ENCODE assay signal across 8 cellular contexts in genomic region chr18:74040459-74041332, GRCh38.
DNase-seq lines count a peak whose midpoint lies in the region; ATAC-seq and TF ChIP-seq lines count a peak whose summit lies in the region.

No MANE protein-coding gene starts in this region.

- H3K27ac ChIP-seq in tibial artery, result no peak overlapping the region

- no peaks in the 10 kb centered on the region for H3K36me3 ChIP-seq in tibial artery

- no peaks in the 10 kb centered on the region for H3K4me1 ChIP-seq in tibial artery

- H3K36me3 Mint-ChIP-seq in activated CD8-positive, alpha-beta memory T cell treated with anti-CD3 and anti-CD28 coated beads, Interleukin-2, amount 10 ng/mL, durations not matched to agents 7 days and 5 days, result no peaks in the 10 kb centered on the region

- peaks cover 4% of the 10 kb centered on the region for H3K27me3 Mint-ChIP-seq in activated CD8-positive, alpha-beta memory T cell treated with anti-CD3 and anti-CD28 coated beads, Interleukin-2, amount 10 ng/mL, durations not matched to agents 7 days and 5 days

- H3K4me1 Mint-ChIP-seq in activated CD8-positive, alpha-beta memory T cell treated with anti-CD3 and anti-CD28 coated beads, Interleukin-2, amount 10 ng/mL, durations not matched to agents 7 days and 5 days, result no peaks in the 10 kb centered on the region

- no peaks in the 10 kb centered on the region for H3K9me3 ChIP-seq in tibial artery

- POLR2A ChIA-PET in HEK293T (lab: Yijun Ruan, JAX), result no interaction called here

- H3K27me3 ChIP-seq in tibial artery, result no peaks in the 10 kb centered on the region

- H3K9me3 Mint-ChIP-seq in activated CD8-positive, alpha-beta memory T cell treated with anti-CD3 and anti-CD28 coated beads, Interleukin-2, amount 10 ng/mL, durations not matched to agents 7 days and 5 days (ENCODE audit: low read depth), result no peaks in the 10 kb centered on the region

- H3K4me3 ChIP-seq in fibroblast of villous mesenchyme (ENCODE audit: low read depth, low read length), result no peak overlapping the region
- no peak overlapping the region for H3K4me3 ChIP-seq in tibial artery

- H3K4me3 Mint-ChIP-seq in activated CD8-positive, alpha-beta memory T cell treated with anti-CD3 and anti-CD28 coated beads, Interleukin-2, amount 10 ng/mL, durations not matched to agents 7 days and 5 days, result no peak overlapping the region

- ATAC-seq in activated CD8-positive, alpha-beta memory T cell treated with anti-CD3 and anti-CD28 coated beads, Interleukin-2, amount 10 ng/mL, durations not matched to agents 7 days and 5 days, result peak; percentile 70

- peak; percentile 18 to 36 for DNase-seq in NOMO-1 (lab: John Stamatoyannopoulos, UW; ENCODE audit: unreplicated experiment in 2 of 2)
- DNase-seq in NOMO-1 treated with dmso at 0.1 percent for 144 hours (lab: John Stamatoyannopoulos, UW; ENCODE audit: unreplicated experiment), result no peak
- DNase-seq in HEK293T (ENCODE audit: extremely low spot score), result peak; percentile 62
- peak; percentile 6 for DNase-seq in NCI-H1105 (lab: John Stamatoyannopoulos, UW)
- peak; percentile 65 for DNase-seq in activated CD8-positive, alpha-beta memory T cell treated with anti-CD3 and anti-CD28 coated beads, Interleukin-2, amount 10 ng/mL, durations not matched to agents 7 days and 5 days
- DNase-seq in fibroblast of villous mesenchyme (ENCODE audit: low read depth), result peak; percentile 19
- peak; percentile 79 for DNase-seq in stimulated activated CD4-positive, alpha-beta T cell treated with anti-CD3 and anti-CD28 coated beads, Interleukin-4, amount 100 ng/mL, for 1 hour
- no peak for DNase-seq in tibial artery

- TF ChIP-seq CTCF in fibroblast of villous mesenchyme (IDR thresholded peaks at IDR 0.05; ENCODE audit: insufficient read depth, low read depth, low read length) (peak; percentile 63), tibial artery (IDR thresholded peaks at IDR 0.05) (no peak)

- CTCF ChIA-PET in HEK293T (lab: Yijun Ruan, JAX), result interaction anchor here (0.5 to 0.6 kb wide), 3 partner anchors 29 to 509 kb away, joined by 3 to 4 read pairs (median 3); no protein-coding TSS in a partner anchor
- CTCF ChIA-PET in activated CD8-positive, alpha-beta memory T cell treated with anti-CD3 and anti-CD28 coated beads, Interleukin-2, amount 10 ng/mL, durations not matched to agents 7 days and 5 days (lab: Charles Lee), result interaction anchor here (0.7 to 1.3 kb wide), 5 partner anchors 16 to 99 kb away, joined by 3 to 5 read pairs (median 3); no protein-coding TSS in a partner anchor

- intact Hi-C loops in tibial artery (cut with DNase I; ENCODE audit: low total_unique reads), result no loop called here

- no peak overlapping the region for H3K27ac Mint-ChIP-seq in activated CD8-positive, alpha-beta memory T cell treated with anti-CD3 and anti-CD28 coated beads, Interleukin-2, amount 10 ng/mL, durations not matched to agents 7 days and 5 days

TF ChIP-seq in HEK293T, 16 proteins besides CTCF, POLR2A, EP300 and RAD21:
- TF ChIP-seq BHLHE40 (IDR thresholded peaks at IDR 0.05; ENCODE audit: borderline replicate concordance), result no peak
- no peak for TF ChIP-seq FOXM1 (IDR thresholded peaks at IDR 0.05; ENCODE audit: borderline replicate concordance)
- TF ChIP-seq SP1 (IDR thresholded peaks at IDR 0.05), result no peak
- no peak for TF ChIP-seq LEF1 (IDR thresholded peaks at IDR 0.05; ENCODE audit: borderline replicate concordance)
- TF ChIP-seq SUZ12 (IDR thresholded peaks at IDR 0.05), result no peak
- no peak for TF ChIP-seq PKNOX1 (IDR thresholded peaks at IDR 0.05)
- no peak for TF ChIP-seq L3MBTL2 (conservative IDR thresholded peaks at IDR 0.05)
- no peak for TF ChIP-seq CTBP1 (IDR thresholded peaks at IDR 0.05; ENCODE audit: borderline replicate concordance)
- no peak for TF ChIP-seq FOXA1 (IDR thresholded peaks at IDR 0.05)
- TF ChIP-seq FOXK2 (IDR thresholded peaks at IDR 0.05), result no peak
- TF ChIP-seq ELF4 (IDR thresholded peaks at IDR 0.05), result no peak
- no peak for TF ChIP-seq HDGF (IDR thresholded peaks at IDR 0.05; ENCODE audit: borderline replicate concordance)
- TF ChIP-seq NFRKB (IDR thresholded peaks at IDR 0.05), result no peak
- TF ChIP-seq TARDBP (IDR thresholded peaks at IDR 0.05), result no peak
- no peak for TF ChIP-seq ARNT (IDR thresholded peaks at IDR 0.05)
- no peak for TF ChIP-seq ZNF384 (IDR thresholded peaks at IDR 0.05)

Comparison
In these comparisons a context has a peak if more than half of its experiments do, and no peak if none do; other contexts are left out.
1. DNase-seq: peak in NOMO-1 (2 of 2), HEK293T (single experiment), NCI-H1105 (single experiment), activated CD8-positive, alpha-beta memory T cell treated with anti-CD3 and anti-CD28 coated beads, Interleukin-2, amount 10 ng/mL, durations not matched to agents 7 days and 5 days (single experiment), fibroblast of villous mesenchyme (single experiment) and stimulated activated CD4-positive, alpha-beta T cell treated with anti-CD3 and anti-CD28 coated beads, Interleukin-4, amount 100 ng/mL, for 1 hour (single experiment); none in NOMO-1 treated with dmso at 0.1 percent for 144 hours (single experiment) and tibial artery (0 of 2).